ENCODE assay signal across 1 cellular context in the genomic region with DNA sequence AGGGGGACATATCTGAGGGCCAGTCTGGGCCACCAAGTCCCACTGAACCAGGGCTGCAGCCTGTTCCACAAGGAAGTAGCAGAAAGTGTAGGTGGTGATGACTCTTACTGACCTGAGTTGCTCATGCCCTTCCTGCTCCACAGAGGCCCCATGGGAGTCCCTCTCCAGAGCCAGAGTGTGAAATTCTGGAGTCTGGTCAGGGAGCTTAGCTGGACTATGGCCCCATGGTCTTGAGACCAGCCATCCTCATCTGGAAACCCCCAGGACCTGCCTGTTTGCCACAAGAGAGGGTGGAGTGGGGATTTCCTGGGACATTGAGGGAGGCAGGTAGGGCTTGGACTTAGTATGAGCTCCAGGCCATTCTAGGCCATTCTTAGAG.
TF ChIP-seq lines count a peak whose summit lies in the region.

No MANE protein-coding gene starts in this region.

TF ChIP-seq in HCT116, 20 proteins besides CTCF, POLR2A, EP300 and RAD21:
- TF ChIP-seq EZH2phosphoT487 (IDR thresholded peaks at IDR 0.05; ENCODE audit: borderline replicate concordance) (no peak), ELF1 (IDR thresholded peaks at IDR 0.05; ENCODE audit: borderline replicate concordance, low read depth) (no peak)
